ENCODE assay signal across 20 cellular contexts in the genomic region with DNA sequence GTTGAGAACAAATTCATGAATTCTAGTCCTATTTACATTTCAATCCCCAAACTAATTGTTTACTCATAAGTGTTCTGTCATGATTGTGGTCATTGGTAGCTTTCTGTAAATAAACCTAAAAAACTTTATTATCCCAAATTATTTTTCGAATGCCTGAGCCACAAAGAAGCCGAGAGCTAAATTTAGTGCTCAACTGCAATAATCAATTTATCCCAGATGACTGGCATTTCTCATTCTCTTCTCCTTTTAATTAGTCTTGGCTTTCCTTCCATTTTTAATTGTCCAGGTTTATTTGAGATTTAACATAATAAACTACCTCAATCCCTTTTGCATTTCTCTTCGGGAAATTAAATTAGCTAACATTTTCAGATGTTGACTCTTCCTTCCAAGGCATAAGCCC.
DNase-seq lines count a peak whose midpoint lies in the region; ATAC-seq, FAIRE-seq and TF ChIP-seq lines count a peak whose summit lies in the region.
"Had no signal": no experiment of that assay in that cellular context is flagged by ENCODE, and none has a peak within 500 bp of the region (broad histone marks: within the 10 kb centered on the region; RNA-seq: fewer than 3 reads in every experiment).

No MANE protein-coding gene starts in this region.

- no peak for TF ChIP-seq CTCF in SK-N-SH (IDR thresholded peaks at IDR 0.05)

- no peak overlapping the region for H2AK5ac ChIP-seq in trophoblast cell (ENCODE audit: low read length)

- TF ChIP-seq EP300 in SK-N-SH (IDR thresholded peaks at IDR 0.05; ENCODE audit: borderline replicate concordance in 1 of 2, low read depth in 1 of 2, low read length in 1 of 2): peak in 1 of 2 experiments; percentile 59; a peak in 1 of 4 replicates

- H3K23ac ChIP-seq in trophoblast cell (ENCODE audit: low read length): no peak overlapping the region

- CTCF ChIA-PET in SK-N-SH (lab: Yijun Ruan, JAX): interaction anchor here (0.6 to 2.5 kb wide), 20 partner anchors 9 to 416 kb away, joined by 3 to 15 read pairs (median 4); no protein-coding TSS in a partner anchor

- H3K9me3 ChIP-seq in SK-N-SH (no peaks in the 10 kb centered on the region), trophoblast cell (ENCODE audit: insufficient read depth, low read depth, low read length) (peaks cover 2% of the 10 kb centered on the region), T-helper 17 cell (ENCODE audit: control insufficient read depth, low read length, poor library complexity, severe bottlenecking) (no peaks in the 10 kb centered on the region)
- H3K9me3 ChIP-seq: A549, Caco-2 had no signal

- H3K4ac ChIP-seq in trophoblast cell (ENCODE audit: low read depth, low read length): no peak overlapping the region

- H2BK120ac ChIP-seq in trophoblast cell (ENCODE audit: insufficient read depth, low read length, poor library complexity): no peak overlapping the region

- H3K4me1 ChIP-seq in SK-N-SH (ENCODE audit: control insufficient read depth in 1 of 2, insufficient read depth in 2 of 2, low read depth in 1 of 2, low read length in 1 of 2) (peaks cover 0 to 89% of the 10 kb centered on the region in 2 experiments; a peak in 2 of 4 replicates), trophoblast cell (ENCODE audit: control insufficient read depth in 1 of 2, insufficient read depth in 2 of 2, low read length in 2 of 2) (peaks cover 15 to 30% of the 10 kb centered on the region in 2 experiments)
- H3K4me1 ChIP-seq: A549; BLaER1 treated with 17β-estradiol and CSF1 and Interleukin-3, amounts not matched to agents 10 nM and 100 nM had no signal

- no peaks in the 10 kb centered on the region for H3K36me3 Mint-ChIP-seq in T-helper 17 cell (ENCODE audit: low read depth)
- H3K36me3 Mint-ChIP-seq: CD8-positive, alpha-beta T cell had no signal

- peak; percentile 61 for FAIRE-seq in islet of Langerhans (lab: Jason Lieb, UNC)
- FAIRE-seq: A549, D721Med, G401.6, GM12891, GM19239 had no signal

- no peaks in the 10 kb centered on the region for H3F3A ChIP-seq in SK-N-SH (replicated peaks; ENCODE audit: insufficient read depth)

- H3K36me3 ChIP-seq in SK-N-SH (replicated peaks in 1 of 2; ENCODE audit: control insufficient read depth in 1 of 2, insufficient read depth in 2 of 2, low read length in 1 of 2): no peaks in the 10 kb centered on the region
- no peaks in the 10 kb centered on the region for H3K36me3 ChIP-seq in trophoblast cell (ENCODE audit: control insufficient read depth in 1 of 2, insufficient read depth in 2 of 2, low read length in 2 of 2)
- H3K36me3 ChIP-seq: BLaER1 treated with 17β-estradiol and CSF1 and Interleukin-3, amounts not matched to agents 10 nM and 100 nM had no signal

- WGBS in SK-N-SH (ENCODE audit: low lambda C conversion rate): 21% methylated on average over 3 of the region's 3 CpGs
- no CpG with 5 or more reads among the region's 3 CpGs for WGBS in trophoblast cell (ENCODE audit: extremely low coverage, insufficient coverage, insufficient read length)

- H3K9ac ChIP-seq in SK-N-SH (no peak overlapping the region), trophoblast cell (ENCODE audit: low read length) (no peak overlapping the region)
- H3K9ac ChIP-seq: BLaER1 treated with 17β-estradiol and CSF1 and Interleukin-3, amounts not matched to agents 10 nM and 100 nM had no signal

- no peak overlapping the region for H4K8ac ChIP-seq in trophoblast cell (ENCODE audit: low read depth, low read length)

- POLR2A ChIA-PET in SK-N-SH (lab: Yijun Ruan, JAX): interaction anchor here (0.7 to 2.7 kb wide), 17 partner anchors 11 to 413 kb away, joined by 3 to 49 read pairs (median 4); a partner anchor contains a TSS

- no peak for ATAC-seq in T-helper 17 cell
- ATAC-seq: A549; CD8-positive, alpha-beta T cell had no signal

- H2BK12ac ChIP-seq in trophoblast cell (ENCODE audit: low read length): no peak overlapping the region

- no peak overlapping the region for H4K12ac ChIP-seq in trophoblast cell (ENCODE audit: low read depth, low read length)

- peak overlapping the region; percentile 63 for H4K91ac ChIP-seq in trophoblast cell (ENCODE audit: low read depth, low read length)

- H3K4me3 ChIP-seq in SK-N-SH (ENCODE audit: low read depth in 2 of 2, low read length in 1 of 2) (no peak overlapping the region), trophoblast cell (ENCODE audit: low read depth, low read length) (no peak overlapping the region)
- H3K4me3 ChIP-seq: A549; BLaER1 treated with 17β-estradiol and CSF1 and Interleukin-3, amounts not matched to agents 10 nM and 100 nM had no signal

- H3K27ac ChIP-seq in SK-N-SH (ENCODE audit: low read depth in 2 of 2, low read length in 1 of 2): peak overlapping the region; percentile 2 to 99; a peak in 3 of 4 replicates
- peak overlapping the region; percentile 37 for H3K27ac ChIP-seq in trophoblast cell (ENCODE audit: low read depth, low read length)
- H3K27ac ChIP-seq: 22Rv1; A549; BLaER1 treated with 17β-estradiol and CSF1 and Interleukin-3, amounts not matched to agents 10 nM and 100 nM had no signal

- H3K79me2 ChIP-seq in SK-N-SH (ENCODE audit: insufficient read depth): no peaks in the 10 kb centered on the region
- no peaks in the 10 kb centered on the region for H3K79me2 ChIP-seq in trophoblast cell (ENCODE audit: control insufficient read depth, insufficient read depth, low read length, poor library complexity)

- H2AFZ ChIP-seq in SK-N-SH (ENCODE audit: low read depth) (no peak overlapping the region), trophoblast cell (ENCODE audit: insufficient read depth, low read length, poor library complexity) (no peak overlapping the region)

- H3K18ac ChIP-seq in trophoblast cell (ENCODE audit: low read length): no peak overlapping the region

- no peak overlapping the region for H3K14ac ChIP-seq in trophoblast cell (ENCODE audit: low read length)

- H3K4me3 Mint-ChIP-seq in T-helper 17 cell: no peak overlapping the region
- H3K4me3 Mint-ChIP-seq: B cell; CD4-positive, alpha-beta T cell; CD8-positive, alpha-beta T cell had no signal

- no peaks in the 10 kb centered on the region for H3K4me1 Mint-ChIP-seq in T-helper 17 cell
- H3K4me1 Mint-ChIP-seq: B cell had no signal

- H3K27me3 Mint-ChIP-seq in T-helper 17 cell: peaks cover 78% of the 10 kb centered on the region

- H3K79me1 ChIP-seq in trophoblast cell (ENCODE audit: low read length): peaks cover 37% of the 10 kb centered on the region

- no peak overlapping the region for H3K27ac Mint-ChIP-seq in T-helper 17 cell
- H3K27ac Mint-ChIP-seq: B cell; CD4-positive, alpha-beta T cell; CD8-positive, alpha-beta T cell had no signal

- no peak overlapping the region for H2BK5ac ChIP-seq in trophoblast cell (ENCODE audit: low read depth, low read length, poor library complexity)

- TF ChIP-seq RAD21 in SK-N-SH (IDR thresholded peaks at IDR 0.05; ENCODE audit: low read length): no peak

- H3K4me2 ChIP-seq in SK-N-SH (no peak overlapping the region), trophoblast cell (ENCODE audit: low read length) (no peak overlapping the region)
- H3K4me2 ChIP-seq: A549; BLaER1 treated with 17β-estradiol and CSF1 and Interleukin-3, amounts not matched to agents 10 nM and 100 nM had no signal

- no peaks in the 10 kb centered on the region for H4K20me1 ChIP-seq in SK-N-SH (ENCODE audit: insufficient read depth)
- H4K20me1 ChIP-seq: BLaER1 treated with 17β-estradiol and CSF1 and Interleukin-3, amounts not matched to agents 10 nM and 100 nM had no signal

- DNase-seq in SK-N-SH (no peak), trophoblast cell (no peak), anterior cingulate cortex (lab: John Stamatoyannopoulos, UW) (no peak), T-helper 17 cell (no peak)
- DNase-seq: AML-193; Caco-2; Calu3; CD4-positive, alpha-beta T cell; CD8-positive, alpha-beta T cell; DMS79 treated with DMSO at 0.1 percent for 48 hours; GF-D8 had no signal

- H3K27me3 ChIP-seq in SK-N-SH (ENCODE audit: insufficient read depth) (no peaks in the 10 kb centered on the region), trophoblast cell (ENCODE audit: insufficient read depth, low read length) (no peaks in the 10 kb centered on the region)
- H3K27me3 ChIP-seq: BLaER1 treated with 17β-estradiol and CSF1 and Interleukin-3, amounts not matched to agents 10 nM and 100 nM had no signal

- no peaks in the 10 kb centered on the region for H3K9me2 ChIP-seq in SK-N-SH

TF ChIP-seq in SK-N-SH, 30 proteins besides CTCF, POLR2A, EP300 and RAD21 (continues in another document):
- no peak for TF ChIP-seq FOXM1 (IDR thresholded peaks at IDR 0.05; ENCODE audit: low read depth)
- no peak for TF ChIP-seq RXRA (IDR thresholded peaks at IDR 0.05; ENCODE audit: borderline replicate concordance, low read depth)
- TF ChIP-seq, protein P1, sequence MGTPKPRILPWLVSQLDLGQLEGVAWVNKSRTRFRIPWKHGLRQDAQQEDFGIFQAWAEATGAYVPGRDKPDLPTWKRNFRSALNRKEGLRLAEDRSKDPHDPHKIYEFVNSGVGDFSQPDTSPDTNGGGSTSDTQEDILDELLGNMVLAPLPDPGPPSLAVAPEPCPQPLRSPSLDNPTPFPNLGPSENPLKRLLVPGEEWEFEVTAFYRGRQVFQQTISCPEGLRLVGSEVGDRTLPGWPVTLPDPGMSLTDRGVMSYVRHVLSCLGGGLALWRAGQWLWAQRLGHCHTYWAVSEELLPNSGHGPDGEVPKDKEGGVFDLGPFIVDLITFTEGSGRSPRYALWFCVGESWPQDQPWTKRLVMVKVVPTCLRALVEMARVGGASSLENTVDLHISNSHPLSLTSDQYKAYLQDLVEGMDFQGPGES (IDR thresholded peaks at IDR 0.05; ENCODE audit: low read depth, low read length): no peak
- no peak for TF ChIP-seq NFIC (IDR thresholded peaks at IDR 0.05; ENCODE audit: borderline replicate concordance)
- no peak for TF ChIP-seq MXI1 (IDR thresholded peaks at IDR 0.05; ENCODE audit: low read depth, low read length)
- no peak for TF ChIP-seq GABPA (IDR thresholded peaks at IDR 0.05; ENCODE audit: low read depth)
- no peak for TF ChIP-seq TCF12 (IDR thresholded peaks at IDR 0.05)
- no peak for TF ChIP-seq SMC3 (IDR thresholded peaks at IDR 0.05; ENCODE audit: low read depth, low read length)
- TF ChIP-seq CHD2 (IDR thresholded peaks at IDR 0.05; ENCODE audit: low read length, partially characterized antibody): no peak
- TF ChIP-seq JUND (IDR thresholded peaks at IDR 0.05): no peak
- no peak for TF ChIP-seq POLR2AphosphoS5 (IDR thresholded peaks at IDR 0.05; ENCODE audit: low read depth, low read length)
- TF ChIP-seq, protein P2, sequence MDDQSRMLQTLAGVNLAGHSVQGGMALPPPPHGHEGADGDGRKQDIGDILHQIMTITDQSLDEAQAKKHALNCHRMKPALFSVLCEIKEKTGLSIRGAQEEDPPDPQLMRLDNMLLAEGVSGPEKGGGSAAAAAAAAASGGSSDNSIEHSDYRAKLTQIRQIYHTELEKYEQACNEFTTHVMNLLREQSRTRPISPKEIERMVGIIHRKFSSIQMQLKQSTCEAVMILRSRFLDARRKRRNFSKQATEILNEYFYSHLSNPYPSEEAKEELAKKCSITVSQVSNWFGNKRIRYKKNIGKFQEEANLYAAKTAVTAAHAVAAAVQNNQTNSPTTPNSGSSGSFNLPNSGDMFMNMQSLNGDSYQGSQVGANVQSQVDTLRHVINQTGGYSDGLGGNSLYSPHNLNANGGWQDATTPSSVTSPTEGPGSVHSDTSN (IDR thresholded peaks at IDR 0.05): no peak
